8 cellular contexts compared by ENCODE assay signal in genomic region chrX:153598541-153599191, GRCh38. TPM values are rescaled to one million over a fixed set of nuclear protein-coding genes. Genes with fewer than 3 reads are reported as not detected.
A peak's percentile ranks its signal among the peaks of the same experiment; 100 is the strongest.
DNase-seq lines count a peak whose midpoint lies in the region; ATAC-seq and TF ChIP-seq lines count a peak whose summit lies in the region.

CCNQ (minus strand) TSS chrX:153599139; CDS start chrX:153599073, 66 bp downstream.

- peaks cover 3 to 12% of the 10 kb centered on the region in 2 donors for H3K36me3 ChIP-seq in ascending aorta
- peaks cover 8% of the 10 kb centered on the region for H3K36me3 ChIP-seq in iPS-15b (ENCODE audit: control insufficient read depth, insufficient read depth, low read length)

- H3K4me1 ChIP-seq in ascending aorta (no peaks in the 10 kb centered on the region), iPS-15b (ENCODE audit: control insufficient read depth, insufficient read depth, low read length) (no peaks in the 10 kb centered on the region)

- peak within 1 kb of the TSS; percentile 72 to 86 for H3K4me3 ChIP-seq in ascending aorta
- peak within 1 kb of the TSS; percentile 73 for H3K4me3 ChIP-seq in iPS-15b (ENCODE audit: low read depth, low read length)
- H3K4me3 ChIP-seq in skeletal muscle cell (ENCODE audit: low read depth, low read length) = peak within 1 kb of the TSS; percentile 66

- no peak for TF ChIP-seq CTCF in ascending aorta (IDR thresholded peaks at IDR 0.05)

- ATAC-seq in HG02970 (IDR thresholded peaks at IDR 0.05; ENCODE audit: low FRiP score, unreplicated experiment) = peak; percentile 45

- peak in 5 of 6 experiments; percentile 6 to 68 (median 43) for DNase-seq in stimulated activated naive CD4-positive, alpha-beta T cell (lab: John Stamatoyannopoulos, UW)
- no peak for DNase-seq in stimulated activated naive CD4-positive, alpha-beta T cell treated with Interleukin-2 at 50 U/mL for 16 hours (lab: John Stamatoyannopoulos, UW)
- peak; percentile 71 for DNase-seq in NOMO-1 treated with dmso at 0.1 percent for 144 hours (lab: John Stamatoyannopoulos, UW; ENCODE audit: unreplicated experiment)
- no peak for DNase-seq in ascending aorta (ENCODE audit: low spot score in 2 of 2)
- DNase-seq in skeletal muscle cell (ENCODE audit: low read depth) = no peak
- DNase-seq in C1 segment of cervical spinal cord (lab: John Stamatoyannopoulos, UW) = no peak

- H3K27ac ChIP-seq in ascending aorta = peak within 1 kb of the TSS; percentile 41 to 47

- H3K27me3 ChIP-seq in ascending aorta (no peaks in the 10 kb centered on the region), iPS-15b (ENCODE audit: control insufficient read depth, insufficient read depth, low read length) (peaks cover 5% of the 10 kb centered on the region)

- no peaks in the 10 kb centered on the region for H3K9me3 ChIP-seq in ascending aorta
- no peaks in the 10 kb centered on the region for H3K9me3 ChIP-seq in iPS-15b (ENCODE audit: control insufficient read depth, insufficient read depth, low read length)

- intact Hi-C loops in ascending aorta (cut with DNase I) = loop anchor here (5.0 kb wide), 2 partner anchors 89 to 126 kb away; partner anchors contain the start of genes HAUS7 and SLC6A8

- no peak within 1 kb of the TSS for H3K9ac ChIP-seq in iPS-15b (ENCODE audit: low read depth, low read length)

RNA-seq across cellular contexts. Expression of gene CCNQ, which starts in this region (rescaled TPM):
- 52.7 TPM for total RNA-seq in ascending aorta

Comparison
In these comparisons a context has a peak if more than half of its experiments do, and no peak if none do; other contexts are left out.
1. DNase-seq: peak in stimulated activated naive CD4-positive, alpha-beta T cell (5 of 6) and NOMO-1 treated with dmso at 0.1 percent for 144 hours (single experiment); none in stimulated activated naive CD4-positive, alpha-beta T cell treated with Interleukin-2 at 50 U/mL for 16 hours (single experiment), ascending aorta (0 of 2), skeletal muscle cell (single experiment) and C1 segment of cervical spinal cord (0 of 14).
2. Peak in every context shown above with its lines, with median percentiles within 50 percentile points of each other: H3K4me3 ChIP-seq.